In genomic region chr12:80299976-80300375, GRCh38 we compare ENCODE assay signal across 10 cellular contexts.
A peak's percentile ranks its signal among the peaks of the same experiment; 100 is the strongest.
DNase-seq lines count a peak whose midpoint lies in the region; ATAC-seq, FAIRE-seq and TF ChIP-seq lines count a peak whose summit lies in the region.
"Had no signal": no experiment of that assay in that cellular context is flagged by ENCODE, and none has a peak within 500 bp of the region (broad histone marks: within the 10 kb centered on the region; RNA-seq: fewer than 3 reads in every experiment).

No MANE protein-coding gene starts in this region.

- peak; percentile 71 for FAIRE-seq in GM12892 (lab: Jason Lieb, UNC)
- no peak for FAIRE-seq in frontal cortex (lab: Jason Lieb, UNC)
- FAIRE-seq: HepG2 had no signal

- ATAC-seq in GM19351 (IDR thresholded peaks at IDR 0.05; ENCODE audit: unreplicated experiment): peak; percentile 82
- ATAC-seq in HG02763 (IDR thresholded peaks at IDR 0.05; ENCODE audit: unreplicated experiment): peak; percentile 70
- peak; percentile 76 for ATAC-seq in HG03520 (IDR thresholded peaks at IDR 0.05; ENCODE audit: unreplicated experiment)
- ATAC-seq: HepG2 had no signal

- TF ChIP-seq POLR2A in GM12892 (IDR thresholded peaks at IDR 0.05; ENCODE audit: low read depth, low read length): no peak

- DNase-seq in GM12892 (ENCODE audit: insufficient read length): peak; percentile 6
- no peak for DNase-seq in NCI-H526 (lab: John Stamatoyannopoulos, UW)
- DNase-seq in 8988T: no peak
- no peak for DNase-seq in NCI-H748 treated with DMSO at 0.1 percent for 48 hours (lab: John Stamatoyannopoulos, UW)
- no peak for DNase-seq in frontal cortex (ENCODE audit: low spot score in 2 of 2)
- DNase-seq: mesendoderm had no signal
